ENCODE assay signal across 18 cellular contexts in the genomic region with DNA sequence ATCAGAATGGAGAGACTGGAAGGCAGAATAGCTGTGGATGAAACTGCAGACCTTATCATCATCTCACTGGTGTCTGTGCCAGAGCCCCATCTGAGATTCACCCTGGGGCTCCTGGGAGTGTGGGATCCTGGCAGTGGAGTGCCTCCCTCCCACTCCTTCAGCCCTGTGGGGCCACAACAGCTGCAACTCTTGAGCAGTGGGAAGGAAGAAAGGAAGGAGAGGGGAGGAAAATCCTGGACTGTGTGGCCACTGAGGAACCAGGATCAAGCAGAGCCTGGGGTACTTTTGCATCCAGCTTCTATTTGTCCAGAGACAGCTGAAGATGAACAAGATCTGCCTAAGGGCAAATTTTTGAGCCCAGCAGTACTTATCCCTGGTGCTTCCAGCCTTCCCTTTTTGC. TPM values are rescaled to one million over a fixed set of nuclear protein-coding genes. Genes with fewer than 3 reads are reported as not detected.
DNase-seq lines count a peak whose midpoint lies in the region; ATAC-seq and TF ChIP-seq lines count a peak whose summit lies in the region.
"Had no signal": no experiment of that assay in that cellular context is flagged by ENCODE, and none has a peak within 500 bp of the region (broad histone marks: within the 10 kb centered on the region; RNA-seq: fewer than 3 reads in every experiment).

No MANE protein-coding gene starts in this region.

- no peak for TF ChIP-seq EP300 in SK-N-SH (IDR thresholded peaks at IDR 0.05; ENCODE audit: borderline replicate concordance in 1 of 2, low read depth in 1 of 2, low read length in 1 of 2)

- peak; percentile 8 for DNase-seq in SK-N-SH
- peak; percentile 39 for DNase-seq in NCI-H226
- peak; percentile 10 for DNase-seq in fibroblast of mammary gland (ENCODE audit: low read depth)
- DNase-seq in trophoblast cell: peak in 1 of 2 donors; percentile 49
- no peak for DNase-seq in stimulated activated CD4-positive, alpha-beta T cell treated with anti-CD3 and anti-CD28 coated beads, Interleukin-4, amount 100 ng/mL, for 1 hour
- DNase-seq in NCI-H2171 (lab: John Stamatoyannopoulos, UW): no peak
- no peak for DNase-seq in activated CD8-positive, alpha-beta memory T cell treated with anti-CD3 and anti-CD28 coated beads for 24 hours
- DNase-seq: AML-193; CD4-positive, alpha-beta memory T cell; DMS153; DMS79; GDM1 had no signal

- H3K27me3 ChIP-seq in SK-N-SH (ENCODE audit: insufficient read depth): 0 out of 2 replicates have a peak, but pooled peaks cover 5% of the 10 kb centered on the region
- no peaks in the 10 kb centered on the region for H3K27me3 ChIP-seq in trophoblast cell (ENCODE audit: insufficient read depth, low read length)
- H3K27me3 ChIP-seq: BLaER1 had no signal

- no peaks in the 10 kb centered on the region for H3K9me2 ChIP-seq in SK-N-SH

- no peak overlapping the region for H3K18ac ChIP-seq in trophoblast cell (ENCODE audit: low read length)

- peak overlapping the region; percentile 61 for H2BK5ac ChIP-seq in trophoblast cell (ENCODE audit: low read depth, low read length, poor library complexity)

- no peak overlapping the region for H2AFZ ChIP-seq in SK-N-SH (ENCODE audit: low read depth)
- no peak overlapping the region for H2AFZ ChIP-seq in trophoblast cell (ENCODE audit: insufficient read depth, low read length, poor library complexity)

- peak overlapping the region; percentile 89 for H2BK120ac ChIP-seq in trophoblast cell (ENCODE audit: insufficient read depth, low read length, poor library complexity)

- H3F3A ChIP-seq in SK-N-SH (replicated peaks; ENCODE audit: insufficient read depth): no peaks in the 10 kb centered on the region

- H4K91ac ChIP-seq in trophoblast cell (ENCODE audit: low read depth, low read length): peak overlapping the region; percentile 25

- no peaks in the 10 kb centered on the region; a peak in 1 of 4 replicates for H3K4me1 ChIP-seq in SK-N-SH (ENCODE audit: control insufficient read depth in 1 of 2, insufficient read depth in 2 of 2, low read depth in 1 of 2, low read length in 1 of 2)
- peaks cover 9 to 13% of the 10 kb centered on the region in 2 experiments for H3K4me1 ChIP-seq in trophoblast cell (ENCODE audit: control insufficient read depth in 1 of 2, insufficient read depth in 2 of 2, low read length in 2 of 2)
- H3K4me1 ChIP-seq: A549, BLaER1 had no signal

- CTCF ChIA-PET in SK-N-SH (lab: Yijun Ruan, JAX): interaction anchor here (2.1 to 3.1 kb wide), 4 partner anchors 8 to 218 kb away, joined by 7 to 15 read pairs (median 11); a partner anchor contains a TSS

- H3K79me2 ChIP-seq in SK-N-SH (ENCODE audit: insufficient read depth) (no peaks in the 10 kb centered on the region), trophoblast cell (ENCODE audit: control insufficient read depth, insufficient read depth, low read length, poor library complexity) (peaks cover 2% of the 10 kb centered on the region)

- H4K12ac ChIP-seq in trophoblast cell (ENCODE audit: low read depth, low read length): no peak overlapping the region

- H3K4ac ChIP-seq in trophoblast cell (ENCODE audit: low read depth, low read length): no peak overlapping the region

- POLR2A ChIA-PET in SK-N-SH (lab: Yijun Ruan, JAX): no interaction called here

- H3K4me2 ChIP-seq in SK-N-SH (no peak overlapping the region), trophoblast cell (ENCODE audit: low read length) (no peak overlapping the region)
- H3K4me2 ChIP-seq: A549, BLaER1 had no signal

- H3K36me3 ChIP-seq in SK-N-SH (replicated peaks in 1 of 2; ENCODE audit: control insufficient read depth in 1 of 2, insufficient read depth in 2 of 2, low read length in 1 of 2): no peaks in the 10 kb centered on the region
- no peaks in the 10 kb centered on the region for H3K36me3 ChIP-seq in trophoblast cell (ENCODE audit: control insufficient read depth in 1 of 2, insufficient read depth in 2 of 2, low read length in 2 of 2)
- H3K36me3 ChIP-seq: BLaER1, HAP-1 had no signal

- peak overlapping the region; percentile 11 for H2BK12ac ChIP-seq in trophoblast cell (ENCODE audit: low read length)

- no peak overlapping the region for H2AK5ac ChIP-seq in trophoblast cell (ENCODE audit: low read length)

- H3K23ac ChIP-seq in trophoblast cell (ENCODE audit: low read length): no peak overlapping the region

- H3K9ac ChIP-seq in SK-N-SH (no peak overlapping the region), trophoblast cell (ENCODE audit: low read length) (no peak overlapping the region)
- H3K9ac ChIP-seq: BLaER1 had no signal

- TF ChIP-seq CTCF in SK-N-SH (IDR thresholded peaks at IDR 0.05) (no peak), fibroblast of mammary gland (conservative IDR thresholded peaks at IDR 0.05; ENCODE audit: control insufficient read depth, insufficient read depth, low read depth, low read length) (no peak)

- ATAC-seq in SK-N-SH treated with all-trans-retinoic acid at 6 μM for 48 hours: no peak
- ATAC-seq: A549, HepG2 had no signal

- no peak overlapping the region for H3K4me3 ChIP-seq in SK-N-SH (ENCODE audit: low read depth in 2 of 2, low read length in 1 of 2)
- no peak overlapping the region for H3K4me3 ChIP-seq in fibroblast of mammary gland (ENCODE audit: control insufficient read depth, low read depth, low read length)
- no peak overlapping the region for H3K4me3 ChIP-seq in trophoblast cell (ENCODE audit: low read depth, low read length)
- H3K4me3 ChIP-seq: A549, BLaER1, HAP-1 had no signal

- H4K20me1 ChIP-seq in SK-N-SH (ENCODE audit: insufficient read depth): no peaks in the 10 kb centered on the region
- H4K20me1 ChIP-seq: BLaER1 had no signal

- no peak for TF ChIP-seq RAD21 in SK-N-SH (IDR thresholded peaks at IDR 0.05; ENCODE audit: low read length)

- H3K27ac ChIP-seq in SK-N-SH (ENCODE audit: low read depth in 2 of 2, low read length in 1 of 2) (no peak overlapping the region), trophoblast cell (ENCODE audit: low read depth, low read length) (no peak overlapping the region)
- H3K27ac ChIP-seq: 22Rv1, A549, BLaER1 had no signal

- H3K79me1 ChIP-seq in trophoblast cell (ENCODE audit: low read length): peaks cover 18% of the 10 kb centered on the region

- peak overlapping the region; percentile 16 for H3K14ac ChIP-seq in trophoblast cell (ENCODE audit: low read length)

- peak overlapping the region; percentile 17 for H4K8ac ChIP-seq in trophoblast cell (ENCODE audit: low read depth, low read length)

- H3K9me3 ChIP-seq in SK-N-SH (no peaks in the 10 kb centered on the region), trophoblast cell (ENCODE audit: insufficient read depth, low read depth, low read length) (no peaks in the 10 kb centered on the region)
- H3K9me3 ChIP-seq: A549, BLaER1, HAP-1 had no signal

TF ChIP-seq in SK-N-SH, 30 proteins besides CTCF, POLR2A, EP300 and RAD21:
- TF ChIP-seq GATA2 (CRISPR knock-in tag; IDR thresholded peaks at IDR 0.05) (no peak), RXRA (IDR thresholded peaks at IDR 0.05; ENCODE audit: borderline replicate concordance, low read depth) (no peak), FOXM1 (IDR thresholded peaks at IDR 0.05; ENCODE audit: low read depth) (no peak), SIN3A (IDR thresholded peaks at IDR 0.05; ENCODE audit: borderline replicate concordance, low read depth, low read length) (no peak), FOXJ3 (CRISPR knock-in tag; IDR thresholded peaks at IDR 0.05) (no peak), POLR2AphosphoS5 (IDR thresholded peaks at IDR 0.05; ENCODE audit: low read depth, low read length) (no peak), FOSL2 (IDR thresholded peaks at IDR 0.05; ENCODE audit: borderline replicate concordance, low read depth) (no peak), YY1 (IDR thresholded peaks at IDR 0.05; ENCODE audit: low read depth) (no peak), RFX5 (IDR thresholded peaks at IDR 0.05; ENCODE audit: low read length) (no peak), JUND (IDR thresholded peaks at IDR 0.05) (no peak)

TF ChIP-seq in SK-N-SH treated with all-trans-retinoic acid at 6 μM for 48 hours, 23 proteins besides CTCF, POLR2A, EP300 and RAD21:
- TF ChIP-seq OSR1 (CRISPR knock-in tag; IDR thresholded peaks at IDR 0.05) (no peak), RARB (CRISPR knock-in tag; IDR thresholded peaks at IDR 0.05) (no peak), PPARA (CRISPR knock-in tag; IDR thresholded peaks at IDR 0.05; ENCODE audit: borderline replicate concordance) (no peak), TCF4 (CRISPR knock-in tag; IDR thresholded peaks at IDR 0.05; ENCODE audit: borderline replicate concordance) (no peak)

RNA-seq across cellular contexts. Expression of a gene that starts 13.1 kb away (rescaled TPM):
- not detected in 2 replicates for polyA plus RNA-seq in SK-N-SH (2012; rRNA removed)
- 0.07 TPM in 1 of 2 replicates, not detected in the other for polyA plus RNA-seq in SK-N-SH (2012; cell fraction: cytosol; rRNA removed)
- polyA plus RNA-seq in SK-N-SH (2012; cell fraction: nucleus; rRNA removed): not detected in 2 replicates
- polyA plus RNA-seq in trophoblast cell (2013): 1.4 TPM in 2 replicates
- polyA plus RNA-seq: CD4-positive, alpha-beta memory T cell had no signal

RNA-seq across cellular contexts. Expression of a gene that starts 59.6 kb away (rescaled TPM):
- polyA plus RNA-seq in SK-N-SH (2012; rRNA removed): not detected in 2 replicates
- polyA plus RNA-seq in SK-N-SH (2012; cell fraction: cytosol; rRNA removed): not detected in 2 replicates
- polyA plus RNA-seq in SK-N-SH (2012; cell fraction: nucleus; rRNA removed): not detected in 2 replicates
- polyA plus RNA-seq in trophoblast cell (2013): 0.04 and 0.08 TPM in 2 replicates
- polyA plus RNA-seq: A549; CD4-positive, alpha-beta memory T cell; HepG2 had no signal

Comparison
In these comparisons a context has a peak if more than half of its experiments do, and no peak if none do; other contexts are left out.
1. DNase-seq: peak in SK-N-SH (single experiment), NCI-H226 (single experiment) and fibroblast of mammary gland (single experiment); none in stimulated activated CD4-positive, alpha-beta T cell treated with anti-CD3 and anti-CD28 coated beads, Interleukin-4, amount 100 ng/mL, for 1 hour (single experiment), NCI-H2171 (single experiment) and activated CD8-positive, alpha-beta memory T cell treated with anti-CD3 and anti-CD28 coated beads for 24 hours (single experiment).